Comparison of ENCODE assay signal across 15 cellular contexts in genomic region chr18:8778386-8778785, GRCh38.
A peak's percentile ranks its signal among the peaks of the same experiment; 100 is the strongest.
DNase-seq lines count a peak whose midpoint lies in the region; ATAC-seq and TF ChIP-seq lines count a peak whose summit lies in the region.
"Had no signal": no experiment of that assay in that cellular context is flagged by ENCODE, and none has a peak within 500 bp of the region (broad histone marks: within the 10 kb centered on the region; RNA-seq: fewer than 3 reads in every experiment).

No MANE protein-coding gene starts in this region.

- peaks cover 6% of the 10 kb centered on the region for H3K27me3 Mint-ChIP-seq in GM23338 (ENCODE audit: insufficient read depth, low read depth, poor library complexity)

- peak overlapping the region; percentile 11 for H2AK5ac ChIP-seq in neuronal stem cell (ENCODE audit: low read depth, low read length)

- intact Hi-C loops in colonic mucosa (cut with DNase I) = no loop called here

- no peak overlapping the region; the same call in 2 of the 3 replicates for H3K4me3 Mint-ChIP-seq in GM23338

- H3K27ac ChIP-seq in GM23338 (ENCODE audit: low read depth) (0 out of 2 replicates have a peak overlapping the region, but pooled peaks have one; percentile 50), coronary artery (no peak overlapping the region), neuronal stem cell (replicated peaks; ENCODE audit: low read length) (peak overlapping the region; percentile 59), colonic mucosa (no peak overlapping the region)
- H3K27ac ChIP-seq: SK-N-MC had no signal

- no peak overlapping the region for H3K23ac ChIP-seq in neuronal stem cell (ENCODE audit: low read depth, low read length, poor library complexity)

- peaks cover 3% of the 10 kb centered on the region; the same call in 1 of the 2 replicates for H3K36me3 ChIP-seq in GM23338 (ENCODE audit: insufficient read depth)
- H3K36me3 ChIP-seq in neuronal stem cell (replicated peaks in 1 of 2; ENCODE audit: control insufficient read depth in 2 of 2, insufficient read depth in 2 of 2, low read length in 2 of 2) = peaks cover 0 to 6% of the 10 kb centered on the region in 2 donors
- no peaks in the 10 kb centered on the region for H3K36me3 ChIP-seq in colonic mucosa

- no peak overlapping the region for H4K91ac ChIP-seq in neuronal stem cell (ENCODE audit: low read depth, low read length, poor library complexity)

- H2BK15ac ChIP-seq in neuronal stem cell (ENCODE audit: low read length) = no peak overlapping the region

- H3K4me1 ChIP-seq in GM23338 (ENCODE audit: insufficient read depth) = no peaks in the 10 kb centered on the region; the same call in 1 of the 2 replicates
- peaks cover 6 to 31% of the 10 kb centered on the region in 2 donors for H3K4me1 ChIP-seq in neuronal stem cell (ENCODE audit: control insufficient read depth in 2 of 2, insufficient read depth in 1 of 2, low read depth in 1 of 2, low read length in 2 of 2)
- H3K4me1 ChIP-seq in colonic mucosa = no peaks in the 10 kb centered on the region

- peak overlapping the region; percentile 81 for H3K27ac Mint-ChIP-seq in GM23338

- TF ChIP-seq CTCF in GM23338 (conservative IDR thresholded peaks at IDR 0.05; ENCODE audit: low read depth in 2 of 2) (no peak), coronary artery (IDR thresholded peaks at IDR 0.05) (no peak), colonic mucosa (IDR thresholded peaks at IDR 0.05) (no peak)

- no peak overlapping the region for H2BK5ac ChIP-seq in neuronal stem cell (ENCODE audit: low read length)

- H2AFZ ChIP-seq in GM23338 (no peak overlapping the region), neuronal stem cell (ENCODE audit: low read length) (no peak overlapping the region)

- H3K9me3 ChIP-seq in neuronal stem cell (replicated peaks in 1 of 2; ENCODE audit: control insufficient read depth in 2 of 2, insufficient read depth in 1 of 2, low read depth in 1 of 2, low read length in 2 of 2) (no peaks in the 10 kb centered on the region), colonic mucosa (no peaks in the 10 kb centered on the region)

- WGBS in neuronal stem cell (ENCODE audit: extremely low coverage in 2 of 2, insufficient read length in 2 of 2, insufficient replicate concordance in 1 of 2), 2 donors = no CpG with 5 or more reads among the region's 3 CpGs

- DNase-seq in GM23338 (ENCODE audit: low spot score) (no peak), NCI-H146 (lab: John Stamatoyannopoulos, UW) (peak; percentile 66), coronary artery (ENCODE audit: low spot score) (peak; percentile 26), neuronal stem cell (ENCODE audit: low spot score) (no peak), colonic mucosa (no peak), GF-D8 (lab: John Stamatoyannopoulos, UW) (no peak)
- DNase-seq: AML-193; CD4-positive, alpha-beta memory T cell; KBM-7; NCI-H1092; NCI-H2029; T-helper 1 cell had no signal

- H3K4me2 ChIP-seq in GM23338 (no peak overlapping the region), neuronal stem cell (ENCODE audit: insufficient read depth, low read length, poor library complexity, severe bottlenecking) (no peak overlapping the region)

- no peaks in the 10 kb centered on the region for H3K79me2 ChIP-seq in GM23338 (replicated peaks; ENCODE audit: insufficient read depth)

- no peaks in the 10 kb centered on the region for H3K9me2 ChIP-seq in GM23338 (ENCODE audit: insufficient read depth)

- H3K9me3 Mint-ChIP-seq in GM23338 = no peaks in the 10 kb centered on the region
- H3K9me3 Mint-ChIP-seq: CD4-positive, alpha-beta memory T cell had no signal

- H3K36me3 Mint-ChIP-seq in GM23338 (ENCODE audit: low read depth) = peaks cover 11% of the 10 kb centered on the region
- H3K36me3 Mint-ChIP-seq: CD4-positive, alpha-beta memory T cell had no signal

- no peaks in the 10 kb centered on the region for H3F3A ChIP-seq in GM23338 (replicated peaks; ENCODE audit: low read depth)

- ATAC-seq in GM23338 (peak; percentile 85), HG03457 (IDR thresholded peaks at IDR 0.05; ENCODE audit: unreplicated experiment) (no peak), HG03342 (IDR thresholded peaks at IDR 0.05; ENCODE audit: unreplicated experiment) (no peak)

- H3K9ac ChIP-seq in neuronal stem cell (ENCODE audit: low read depth, low read length, poor library complexity) (no peak overlapping the region), colonic mucosa (ENCODE audit: low read depth in 2 of 2, low read length in 2 of 2) (no peak overlapping the region)

- H3K79me1 ChIP-seq in neuronal stem cell (ENCODE audit: low read depth, low read length) = no peaks in the 10 kb centered on the region

- H3K18ac ChIP-seq in neuronal stem cell (ENCODE audit: low read length) = no peak overlapping the region

- H4K8ac ChIP-seq in neuronal stem cell (ENCODE audit: low read depth, low read length) = no peak overlapping the region

- H3K4me1 Mint-ChIP-seq in GM23338 = peaks cover 37% of the 10 kb centered on the region
- H3K4me1 Mint-ChIP-seq: CD4-positive, alpha-beta memory T cell had no signal

- H3K27me3 ChIP-seq in GM23338 (ENCODE audit: insufficient read depth) = no peaks in the 10 kb centered on the region
- H3K27me3 ChIP-seq in neuronal stem cell (ENCODE audit: control insufficient read depth in 3 of 3, insufficient read depth in 3 of 3, low read depth in 1 of 3, low read length in 3 of 3) = no peaks in the 10 kb centered on the region
- no peaks in the 10 kb centered on the region for H3K27me3 ChIP-seq in colonic mucosa

- H4K20me1 ChIP-seq in GM23338 (replicated peaks; ENCODE audit: insufficient read depth) = no peaks in the 10 kb centered on the region

- H3K4ac ChIP-seq in neuronal stem cell (ENCODE audit: low read length) = no peak overlapping the region

- no peak overlapping the region for H3K14ac ChIP-seq in neuronal stem cell (ENCODE audit: low read length)

- no peak overlapping the region for H2BK120ac ChIP-seq in neuronal stem cell (ENCODE audit: low read depth, low read length)

- H3K4me3 ChIP-seq in GM23338 (no peak overlapping the region), coronary artery (no peak overlapping the region), neuronal stem cell (ENCODE audit: low read length in 2 of 2) (no peak overlapping the region), colonic mucosa (no peak overlapping the region)
- H3K4me3 ChIP-seq: SK-N-MC had no signal

- H2BK12ac ChIP-seq in neuronal stem cell (ENCODE audit: low read length) = no peak overlapping the region

TF ChIP-seq in GM23338, 12 proteins besides CTCF, POLR2A, EP300 and RAD21:
- TF ChIP-seq REST (IDR thresholded peaks at IDR 0.05; ENCODE audit: unreplicated experiment) = no peak
- no peak for TF ChIP-seq CREB1 (CRISPR knock-in tag; IDR thresholded peaks at IDR 0.05; ENCODE audit: low read depth)
- no peak for TF ChIP-seq ZNF114 (CRISPR knock-in tag; IDR thresholded peaks at IDR 0.05)
- no peak for TF ChIP-seq EZH2phosphoT487 (IDR thresholded peaks at IDR 0.05; ENCODE audit: unreplicated experiment)
- no peak for TF ChIP-seq EZH2 (IDR thresholded peaks at IDR 0.05; ENCODE audit: low read depth, unreplicated experiment)
- TF ChIP-seq JUNB (IDR thresholded peaks at IDR 0.05; ENCODE audit: unreplicated experiment) = no peak

Comparison
In these comparisons a context has a peak if more than half of its experiments do, and no peak if none do; other contexts are left out.
1. DNase-seq: peak in NCI-H146 (single experiment) and coronary artery (single experiment); none in GM23338 (single experiment), neuronal stem cell (single experiment), colonic mucosa (single experiment) and GF-D8 (single experiment).
2. H3K27ac ChIP-seq: peak in GM23338 (single experiment) and neuronal stem cell (single experiment); none in coronary artery (0 of 2) and colonic mucosa (single experiment).